22 cellular contexts compared by ENCODE assay signal in genomic region chrX:81237516-81237915, GRCh38. TPM values are rescaled to one million over a fixed set of nuclear protein-coding genes. Genes with fewer than 3 reads are reported as not detected.
A peak's percentile ranks its signal among the peaks of the same experiment; 100 is the strongest.
DNase-seq lines count a peak whose midpoint lies in the region; ATAC-seq, FAIRE-seq and TF ChIP-seq lines count a peak whose summit lies in the region.
"Had no signal": no experiment of that assay in that cellular context is flagged by ENCODE, and none has a peak within 500 bp of the region (broad histone marks: within the 10 kb centered on the region; RNA-seq: fewer than 3 reads in every experiment).

No MANE protein-coding gene starts in this region.

- H3K9ac ChIP-seq in rectal smooth muscle tissue (ENCODE audit: low read length) (no peak overlapping the region), stomach smooth muscle (ENCODE audit: low read length in 2 of 2) (no peak overlapping the region)

- intact Hi-C loops in upper lobe of right lung (cut with DNase I) (no loop called here), A673 (cut with micrococcal nuclease; ENCODE audit: unreplicated experiment) (no loop called here)

- H3K36me3 ChIP-seq in rectal smooth muscle tissue (ENCODE audit: control insufficient read depth, insufficient read depth, low read length) (peaks cover 5% of the 10 kb centered on the region), stomach smooth muscle (ENCODE audit: control insufficient read depth in 2 of 2, insufficient read depth in 2 of 2, low read length in 2 of 2) (no peaks in the 10 kb centered on the region), upper lobe of right lung (no peaks in the 10 kb centered on the region), A673 (ENCODE audit: insufficient read depth, low read length, poor library complexity, severe bottlenecking) (no peaks in the 10 kb centered on the region)

- peak overlapping the region; percentile 25 for H3K27ac ChIP-seq in rectal smooth muscle tissue (ENCODE audit: low read depth, low read length)
- peak overlapping the region; percentile 49 for H3K27ac ChIP-seq in stomach smooth muscle (ENCODE audit: low read length)
- H3K27ac ChIP-seq in upper lobe of right lung, result no peak overlapping the region
- H3K27ac ChIP-seq in A673 (ENCODE audit: low read depth, low read length, poor library complexity, severe bottlenecking), result no peak overlapping the region
- H3K27ac ChIP-seq: 22Rv1 had no signal

- H3K27me3 ChIP-seq in rectal smooth muscle tissue (ENCODE audit: control insufficient read depth, insufficient read depth, low read length), result no peaks in the 10 kb centered on the region
- peaks cover 0 to 3% of the 10 kb centered on the region in 2 donors for H3K27me3 ChIP-seq in stomach smooth muscle (ENCODE audit: control insufficient read depth in 1 of 2, insufficient read depth in 2 of 2, low read length in 2 of 2)
- H3K27me3 ChIP-seq in upper lobe of right lung, result no peaks in the 10 kb centered on the region
- no peaks in the 10 kb centered on the region for H3K27me3 ChIP-seq in A673 (replicated peaks; ENCODE audit: insufficient read depth, low read depth, low read length, poor library complexity)

- H3K4me3 ChIP-seq in epithelial cell of esophagus (ENCODE audit: low read length), result no peak overlapping the region
- no peak overlapping the region for H3K4me3 ChIP-seq in rectal smooth muscle tissue (ENCODE audit: low read length)
- no peak overlapping the region for H3K4me3 ChIP-seq in stomach smooth muscle (ENCODE audit: low read length in 2 of 2)
- H3K4me3 ChIP-seq in upper lobe of right lung, result no peak overlapping the region
- H3K4me3 ChIP-seq in A673 (ENCODE audit: low read depth, low read length, poor library complexity, severe bottlenecking), result no peak overlapping the region
- H3K4me3 ChIP-seq: HAP-1 had no signal

- no peaks in the 10 kb centered on the region for H3K9me3 ChIP-seq in stomach smooth muscle (ENCODE audit: control insufficient read depth in 2 of 2, low read length in 2 of 2)
- no peaks in the 10 kb centered on the region for H3K9me3 ChIP-seq in upper lobe of right lung
- H3K9me3 ChIP-seq in A673 (ENCODE audit: low read depth, low read length, poor library complexity, severe bottlenecking), result no peaks in the 10 kb centered on the region
- H3K9me3 ChIP-seq: HAP-1 had no signal

- no TSS peak for BruUV-seq in A673 (replicated peaks; lab: Mats Ljungman, UMichigan)

- DNase-seq in GM12892 (ENCODE audit: insufficient read length) (no peak), epithelial cell of esophagus (ENCODE audit: low read depth) (peak; percentile 17), NCI-H69 (lab: John Stamatoyannopoulos, UW) (no peak), upper lobe of right lung (no peak), A673 (ENCODE audit: low spot score) (no peak)
- DNase-seq: ACHN; C1 segment of cervical spinal cord; Calu3; CD4-positive, alpha-beta memory T cell; COR-L47; DMS53; DMS79 treated with DMSO at 0.1 percent for 48 hours; GF-D8; GOT3; HFFc6 had no signal

- TF ChIP-seq CTCF in epithelial cell of esophagus (IDR thresholded peaks at IDR 0.05; ENCODE audit: insufficient read depth, low read depth, low read length, missing control alignments) (no peak), upper lobe of right lung (IDR thresholded peaks at IDR 0.05) (no peak), A673 (conservative IDR thresholded peaks at IDR 0.05; ENCODE audit: low read depth, low read length) (no peak)

- POLR2A ChIA-PET in A673 (lab: Charles Lee; ENCODE audit: low non-redundant PET), result no interaction called here

- no peak for ATAC-seq in upper lobe of right lung

- CTCF ChIA-PET in A673 (lab: Charles Lee), result no interaction called here

- FAIRE-seq in GM12892 (lab: Jason Lieb, UNC), result peak; percentile 38
- FAIRE-seq: A204.1, GM12891, H54 had no signal

- H3K4me1 ChIP-seq in rectal smooth muscle tissue (ENCODE audit: control insufficient read depth, insufficient read depth, low read length) (no peaks in the 10 kb centered on the region), stomach smooth muscle (ENCODE audit: control insufficient read depth, insufficient read depth, low read length) (peaks cover 7% of the 10 kb centered on the region), upper lobe of right lung (no peaks in the 10 kb centered on the region), A673 (ENCODE audit: insufficient read depth, low read length, poor library complexity, severe bottlenecking) (no peaks in the 10 kb centered on the region)
- H3K4me1 ChIP-seq: HAP-1 had no signal

- TF ChIP-seq POLR2A in GM12892 (IDR thresholded peaks at IDR 0.05; ENCODE audit: low read depth, low read length), result no peak

RNA-seq across cellular contexts. Expression of gene SH3BGRL, which starts 35.6 kb away (rescaled TPM):
- polyA plus RNA-seq in GM12892 (2012; ENCODE audit: missing spikeins), result 127 TPM
- total RNA-seq in upper lobe of right lung, result 144 TPM
- total RNA-seq in A673 (2021), result 54.4 and 61.4 TPM in 2 replicates

RNA-seq across cellular contexts. Expression of gene HMGN5, which starts 35.8 kb away (rescaled TPM):
- 14.0 TPM for polyA plus RNA-seq in GM12892 (2012; ENCODE audit: missing spikeins)
- total RNA-seq in upper lobe of right lung, result 1.8 TPM
- total RNA-seq in A673 (2021), result 17.9 and 19.8 TPM in 2 replicates

Comparison
In these comparisons a context has a peak if more than half of its experiments do, and no peak if none do; other contexts are left out.
1. H3K27ac ChIP-seq: peak in rectal smooth muscle tissue (single experiment) and stomach smooth muscle (single experiment); none in upper lobe of right lung (single experiment) and A673 (single experiment).